ENCODE assay signal across 27 cellular contexts in genomic region chr1:38041941-38042834, GRCh38. TPM values are rescaled to one million over a fixed set of nuclear protein-coding genes. Genes with fewer than 3 reads are reported as not detected.
DNase-seq lines count a peak whose midpoint lies in the region; ATAC-seq and TF ChIP-seq lines count a peak whose summit lies in the region.
"Had no signal": no experiment of that assay in that cellular context is flagged by ENCODE, and none has a peak within 500 bp of the region (broad histone marks: within the 10 kb centered on the region; RNA-seq: fewer than 3 reads in every experiment).

No MANE protein-coding gene starts in this region.

- no peak for TF ChIP-seq POLR2A in right lobe of liver (IDR thresholded peaks at IDR 0.05)

- H3K4me3 Mint-ChIP-seq in activated naive CD8-positive, alpha-beta T cell treated with anti-CD3 and anti-CD28 coated beads for 36 hours: no peak overlapping the region
- no peak overlapping the region for H3K4me3 Mint-ChIP-seq in activated naive CD8-positive, alpha-beta T cell treated with anti-CD3 and anti-CD28 coated beads, Interleukin-2, amount 50 U/mL, for 24 hours
- H3K4me3 Mint-ChIP-seq in neural progenitor cell: peak overlapping the region; percentile 93
- H3K4me3 Mint-ChIP-seq: activated naive CD8-positive, alpha-beta T cell treated with anti-CD3 and anti-CD28 coated beads, Interleukin-2, amount 10 ng/mL, durations not matched to agents 7 days and 5 days; endodermal cell had no signal

- H3K27ac Mint-ChIP-seq in activated naive CD8-positive, alpha-beta T cell treated with anti-CD3 and anti-CD28 coated beads for 36 hours: peak overlapping the region; percentile 21
- H3K27ac Mint-ChIP-seq in activated naive CD8-positive, alpha-beta T cell treated with anti-CD3 and anti-CD28 coated beads, Interleukin-2, amount 50 U/mL, for 24 hours: no peak overlapping the region
- peak overlapping the region; percentile 9 for H3K27ac Mint-ChIP-seq in neural progenitor cell
- H3K27ac Mint-ChIP-seq: activated naive CD8-positive, alpha-beta T cell treated with anti-CD3 and anti-CD28 coated beads, Interleukin-2, amount 10 ng/mL, durations not matched to agents 7 days and 5 days; endodermal cell; stimulated activated memory B cell treated with anti-CD40 and anti-IgM and Interleukin-4, amounts not matched to agents 10 μg/mL and 1 μg/mL and 100 μg/mL, for 72 hours had no signal

- WGBS in ectodermal cell, 2 experiments: 17 to 18% methylated on average over 21 of the region's 21 CpGs
- WGBS in right lobe of liver (ENCODE audit: insufficient coverage, low coverage, low lambda C conversion rate, missing lambda C conversion rate): 96% methylated on average over 8 of the region's 21 CpGs

- peak overlapping the region; percentile 40 for H3K27ac ChIP-seq in ectodermal cell (ENCODE audit: insufficient read depth, low read depth, low read length, poor library complexity, severe bottlenecking)
- H3K27ac ChIP-seq in neural progenitor cell: peak overlapping the region; percentile 94
- no peak overlapping the region for H3K27ac ChIP-seq in right lobe of liver

- H3K27me3 ChIP-seq in ectodermal cell (ENCODE audit: control insufficient read depth, insufficient read depth, low read length, poor library complexity, severe bottlenecking) (peaks cover 18% of the 10 kb centered on the region), neural progenitor cell (no peaks in the 10 kb centered on the region), right lobe of liver (peaks cover 10 to 17% of the 10 kb centered on the region in 2 donors)

- H3K9me3 ChIP-seq in ectodermal cell (ENCODE audit: control insufficient read depth, low read length): no peaks in the 10 kb centered on the region
- no peaks in the 10 kb centered on the region for H3K9me3 ChIP-seq in neural progenitor cell (ENCODE audit: low read depth)
- H3K9me3 ChIP-seq in right lobe of liver: no peaks in the 10 kb centered on the region

- H2AFZ ChIP-seq in neural progenitor cell (replicated peaks): no peak overlapping the region

- H3K9me3 Mint-ChIP-seq in activated naive CD8-positive, alpha-beta T cell treated with anti-CD3 and anti-CD28 coated beads for 36 hours: no peaks in the 10 kb centered on the region
- no peaks in the 10 kb centered on the region for H3K9me3 Mint-ChIP-seq in activated naive CD8-positive, alpha-beta T cell treated with anti-CD3 and anti-CD28 coated beads, Interleukin-2, amount 50 U/mL, for 24 hours
- no peaks in the 10 kb centered on the region for H3K9me3 Mint-ChIP-seq in neural progenitor cell
- H3K9me3 Mint-ChIP-seq: activated naive CD8-positive, alpha-beta T cell treated with anti-CD3 and anti-CD28 coated beads, Interleukin-2, amount 10 ng/mL, durations not matched to agents 7 days and 5 days; stimulated activated memory B cell treated with anti-CD40 and anti-IgM and Interleukin-4, amounts not matched to agents 10 μg/mL and 1 μg/mL and 100 μg/mL, for 72 hours had no signal

- H3K4me1 ChIP-seq in ectodermal cell (ENCODE audit: control insufficient read depth, insufficient read depth, low read length) (peaks cover 25% of the 10 kb centered on the region), neural progenitor cell (peaks cover 31% of the 10 kb centered on the region), right lobe of liver (peaks cover 0 to 7% (median 3%) of the 10 kb centered on the region in 4 donors)

- peaks cover 95% of the 10 kb centered on the region for H3K79me2 ChIP-seq in neural progenitor cell (ENCODE audit: low read depth)

- peak overlapping the region; percentile 99 for H3K4me2 ChIP-seq in neural progenitor cell

- no peak for ATAC-seq in activated naive CD8-positive, alpha-beta T cell treated with anti-CD3 and anti-CD28 coated beads, Interleukin-2, amount 50 U/mL, for 24 hours
- no peak for ATAC-seq in right lobe of liver
- no peak for ATAC-seq in GM19328 (IDR thresholded peaks at IDR 0.05; ENCODE audit: unreplicated experiment)
- no peak for ATAC-seq in HG02759 (IDR thresholded peaks at IDR 0.05; ENCODE audit: unreplicated experiment)
- ATAC-seq in HG03378 (IDR thresholded peaks at IDR 0.05; ENCODE audit: unreplicated experiment): no peak
- ATAC-seq: left ventricle myocardium superior; Panc1; stimulated activated memory B cell treated with anti-CD40 and anti-IgM and Interleukin-4, amounts not matched to agents 10 μg/mL and 1 μg/mL and 100 μg/mL, for 72 hours had no signal

- intact Hi-C loops in right lobe of liver (cut with DNase I): loop anchor here in 1 of 2 donors (10.0 kb wide), 1 partner anchor 103 kb away; no protein-coding TSS in a partner anchor

- H3K36me3 ChIP-seq in ectodermal cell (ENCODE audit: control insufficient read depth, insufficient read depth, low read length) (peaks cover 6% of the 10 kb centered on the region), neural progenitor cell (peaks cover 2% of the 10 kb centered on the region), right lobe of liver (no peaks in the 10 kb centered on the region)

- peak overlapping the region; percentile 89 for H3K4me3 ChIP-seq in ectodermal cell (ENCODE audit: insufficient read depth, low read depth, low read length)
- peak overlapping the region; percentile 92 for H3K4me3 ChIP-seq in neural progenitor cell
- no peak overlapping the region for H3K4me3 ChIP-seq in right lobe of liver

- no peak for TF ChIP-seq CTCF in neural progenitor cell (IDR thresholded peaks at IDR 0.05)
- TF ChIP-seq CTCF in right lobe of liver (IDR thresholded peaks at IDR 0.05): no peak

- H4K20me1 ChIP-seq in neural progenitor cell (ENCODE audit: low read depth): peaks cover 80% of the 10 kb centered on the region

- peaks cover 2% of the 10 kb centered on the region for H3K4me1 Mint-ChIP-seq in activated naive CD8-positive, alpha-beta T cell treated with anti-CD3 and anti-CD28 coated beads for 36 hours
- H3K4me1 Mint-ChIP-seq in activated naive CD8-positive, alpha-beta T cell treated with anti-CD3 and anti-CD28 coated beads, Interleukin-2, amount 50 U/mL, for 24 hours: peaks cover 10% of the 10 kb centered on the region
- peaks cover 37% of the 10 kb centered on the region for H3K4me1 Mint-ChIP-seq in neural progenitor cell
- H3K4me1 Mint-ChIP-seq: endodermal cell had no signal

- no peak for DNase-seq in activated naive CD8-positive, alpha-beta T cell treated with anti-CD3 and anti-CD28 coated beads for 36 hours
- no peak for DNase-seq in activated naive CD8-positive, alpha-beta T cell treated with anti-CD3 and anti-CD28 coated beads, Interleukin-2, amount 50 U/mL, for 24 hours
- peak; percentile 88 for DNase-seq in neural progenitor cell (ENCODE audit: low spot score)
- DNase-seq in right lobe of liver: no peak
- DNase-seq: activated CD4-positive, alpha-beta T cell treated with anti-CD3 and anti-CD28 coated beads for 4 hours; activated CD8-positive, alpha-beta memory T cell treated with anti-CD3 and anti-CD28 coated beads for 24 hours; activated effector memory CD4-positive, alpha-beta T cell treated with anti-CD3 and anti-CD28 coated beads, Interleukin-2, amount 50 U/mL, for 16 hours; activated naive CD8-positive, alpha-beta T cell treated with anti-CD3 and anti-CD28 coated beads, Interleukin-2, amount 10 ng/mL, durations not matched to agents 7 days and 5 days; CD4-positive, alpha-beta memory T cell; endodermal cell; islet precursor cell; left ventricle myocardium superior; MM.1S; NCI-H1436; NCI-H2081 treated with DMSO at 0.1 percent for 48 hours; NCI-H226; NCI-H526 treated with DMSO at 0.1 percent for 48 hours; Right ventricle myocardium superior had no signal

- H3K36me3 Mint-ChIP-seq in activated naive CD8-positive, alpha-beta T cell treated with anti-CD3 and anti-CD28 coated beads for 36 hours: no peaks in the 10 kb centered on the region
- H3K36me3 Mint-ChIP-seq in activated naive CD8-positive, alpha-beta T cell treated with anti-CD3 and anti-CD28 coated beads, Interleukin-2, amount 50 U/mL, for 24 hours (ENCODE audit: low read depth): no peaks in the 10 kb centered on the region
- peaks cover 11% of the 10 kb centered on the region for H3K36me3 Mint-ChIP-seq in neural progenitor cell
- H3K36me3 Mint-ChIP-seq: activated naive CD8-positive, alpha-beta T cell treated with anti-CD3 and anti-CD28 coated beads, Interleukin-2, amount 10 ng/mL, durations not matched to agents 7 days and 5 days; CD4-positive, alpha-beta memory T cell; stimulated activated memory B cell treated with anti-CD40 and anti-IgM and Interleukin-4, amounts not matched to agents 10 μg/mL and 1 μg/mL and 100 μg/mL, for 72 hours had no signal

- H3K9ac ChIP-seq in neural progenitor cell: no peak overlapping the region

- peaks cover 50% of the 10 kb centered on the region for H3F3A ChIP-seq in neural progenitor cell (ENCODE audit: low read depth)

- peaks cover 67% of the 10 kb centered on the region for H3K27me3 Mint-ChIP-seq in activated naive CD8-positive, alpha-beta T cell treated with anti-CD3 and anti-CD28 coated beads for 36 hours
- peaks cover 56% of the 10 kb centered on the region for H3K27me3 Mint-ChIP-seq in activated naive CD8-positive, alpha-beta T cell treated with anti-CD3 and anti-CD28 coated beads, Interleukin-2, amount 50 U/mL, for 24 hours
- peaks cover 32% of the 10 kb centered on the region for H3K27me3 Mint-ChIP-seq in neural progenitor cell (ENCODE audit: insufficient read depth, low read depth)

RNA-seq across cellular contexts. Expression of gene POU3F1, which starts 4.4 kb away (rescaled TPM):
- under 1 TPM in 1 of 2 experiments, not detected in 1; 0.10 TPM for total RNA-seq in activated naive CD8-positive, alpha-beta T cell treated with anti-CD3 and anti-CD28 coated beads for 36 hours
- polyA plus RNA-seq in ectodermal cell (2013, experiment 1 of 4): 22.3 TPM
- polyA plus RNA-seq in ectodermal cell (2013, experiment 2 of 4): 38.8 TPM
- 38.7 TPM for polyA plus RNA-seq in ectodermal cell (2013, experiment 3 of 4)
- polyA plus RNA-seq in ectodermal cell (2013, experiment 4 of 4): 41.1 TPM
- 16.5 and 44.6 TPM in 2 replicates for total RNA-seq in neural progenitor cell (ENCODE audit: low replicate concordance)
- total RNA-seq in right lobe of liver: under 1 TPM in 1 of 6 experiments, not detected in 5; 0.09 TPM
- total RNA-seq: A172; left ventricle myocardium superior; subcutaneous adipose tissue; T-helper 2 cell treated with Interferon-gamma antibody and Interleukin-4, amounts not matched to agents 100 ng/mL and 5 ng/mL, for 36 hours had no signal

RNA-seq across cellular contexts. Expression of gene UTP11, which starts 29.7 kb away (rescaled TPM):
- total RNA-seq in activated naive CD8-positive, alpha-beta T cell treated with anti-CD3 and anti-CD28 coated beads for 36 hours: 10 to 100 TPM; 83.5 to 89.2 TPM
- polyA plus RNA-seq in ectodermal cell (2013, experiment 1 of 4): 62.4 TPM
- polyA plus RNA-seq in ectodermal cell (2013, experiment 2 of 4): 56.9 TPM
- polyA plus RNA-seq in ectodermal cell (2013, experiment 3 of 4): 43.6 TPM
- polyA plus RNA-seq in ectodermal cell (2013, experiment 4 of 4): 46.4 TPM
- 52.4 and 86.0 TPM in 2 replicates for total RNA-seq in neural progenitor cell (ENCODE audit: low replicate concordance)
- 10 to 100 TPM in 5 of 6 experiments, 1 to 10 TPM in 1; 6.8 to 33.1 (median 12.8) TPM for total RNA-seq in right lobe of liver

RNA-seq across cellular contexts. Expression of gene FHL3, which starts 36.9 kb away (rescaled TPM):
- 10 to 100 TPM; 26.5 to 27.7 TPM for total RNA-seq in activated naive CD8-positive, alpha-beta T cell treated with anti-CD3 and anti-CD28 coated beads for 36 hours
- polyA plus RNA-seq in ectodermal cell (2013, experiment 1 of 4): 19.7 TPM
- polyA plus RNA-seq in ectodermal cell (2013, experiment 2 of 4): 21.9 TPM
- polyA plus RNA-seq in ectodermal cell (2013, experiment 3 of 4): 21.2 TPM
- polyA plus RNA-seq in ectodermal cell (2013, experiment 4 of 4): 20.4 TPM
- total RNA-seq in neural progenitor cell (ENCODE audit: low replicate concordance) (8.1 and 21.5 TPM in 2 replicates), right lobe of liver (1 to 10 TPM; 1.3 to 7.1 (median 4.4) TPM)

RNA-seq across cellular contexts. Expression of gene SF3A3, which starts 52.4 kb away (rescaled TPM):
- 100 to 1,000 TPM; 121 to 125 TPM for total RNA-seq in activated naive CD8-positive, alpha-beta T cell treated with anti-CD3 and anti-CD28 coated beads for 36 hours
- 148 TPM for polyA plus RNA-seq in ectodermal cell (2013, experiment 1 of 4)
- polyA plus RNA-seq in ectodermal cell (2013, experiment 2 of 4): 133 TPM
- polyA plus RNA-seq in ectodermal cell (2013, experiment 3 of 4): 85.5 TPM
- 86.7 TPM for polyA plus RNA-seq in ectodermal cell (2013, experiment 4 of 4)
- total RNA-seq in neural progenitor cell (ENCODE audit: low replicate concordance) (120 and 172 TPM in 2 replicates), right lobe of liver (10 to 100 TPM; 13.6 to 32.1 (median 20.8) TPM)

Comparison
In these comparisons a context has a peak if more than half of its experiments do, and no peak if none do; other contexts are left out.
1. H3K27ac ChIP-seq: peak in ectodermal cell (single experiment) and neural progenitor cell (single experiment); none in right lobe of liver (0 of 3).
2. H3K4me3 ChIP-seq: peak in ectodermal cell (single experiment) and neural progenitor cell (single experiment); none in right lobe of liver (0 of 3).
3. RNA of gene POU3F1, which starts 4.4 kb away (total RNA-seq): 16.5 to 44.6 TPM in neural progenitor cell; 0.10 TPM in activated naive CD8-positive, alpha-beta T cell treated with anti-CD3 and anti-CD28 coated beads for 36 hours and 0.09 TPM in right lobe of liver; every median in the first group is over 10 times any median in the second.